Comparison of ENCODE assay signal across 13 cellular contexts in genomic region chr2:208047840-208048239, GRCh38.
"Had no signal": no experiment of that assay in that cellular context is flagged by ENCODE, and none has a peak within 500 bp of the region (broad histone marks: within the 10 kb centered on the region; RNA-seq: fewer than 3 reads in every experiment).

No MANE protein-coding gene starts in this region.

- DNase-seq: activated CD4-positive, CD25-positive, alpha-beta regulatory T cell treated with anti-CD3 and anti-CD28 coated beads, Interleukin-2, amount 50 U/mL, for 72 hours; anterior cingulate cortex; brain microvascular endothelial cell; effector CD8-positive, alpha-beta T cell; head of caudate nucleus; left lung; occipital lobe; psoas muscle; spleen; stimulated activated naive CD8-positive, alpha-beta T cell treated with anti-CD3 and anti-CD28 coated beads, Interleukin-15, amount 100 ng/mL, for 72 hours; upper lobe of left lung had no signal

- H3K36me3 Mint-ChIP-seq: natural killer cell treated with Interleukin-12 subunit alpha and Interleukin-12 subunit beta and Interleukin-15 and Interleukin-18, amount 100 ng/mL, for 72 hours had no signal

- H3K36me3 ChIP-seq: brain microvascular endothelial cell, left lung, spleen, upper lobe of left lung had no signal

- H3K4me3 ChIP-seq: left lung, psoas muscle, spleen, upper lobe of left lung had no signal

- H3K27me3 ChIP-seq: brain microvascular endothelial cell, left lung, spleen, upper lobe of left lung had no signal

- H3K9me3 ChIP-seq: left lung, psoas muscle, spleen, upper lobe of left lung had no signal

- H3K27ac Mint-ChIP-seq: activated T-helper 1 cell treated with anti-CD3 and anti-CD28 coated beads, Interleukin-12 subunit alpha, Interleukin-12 subunit beta, Interleukin-2, Interleukin-4 antibody, amounts not matched to agents 30 ng/mL and 10 ng/mL and 1 ng/mL, durations not matched to agents 14 hours and 24 hours and 36 hours; natural killer cell treated with Interleukin-12 subunit alpha and Interleukin-12 subunit beta and Interleukin-15 and Interleukin-18, amount 100 ng/mL, for 72 hours; stimulated activated naive CD8-positive, alpha-beta T cell treated with anti-CD3 and anti-CD28 coated beads, Interleukin-15, amount 100 ng/mL, for 72 hours had no signal

- H3K27ac ChIP-seq: brain microvascular endothelial cell, left lung, psoas muscle, spleen, upper lobe of left lung had no signal

- H3K9me3 Mint-ChIP-seq: activated T-helper 1 cell treated with anti-CD3 and anti-CD28 coated beads, Interleukin-12 subunit alpha, Interleukin-12 subunit beta, Interleukin-2, Interleukin-4 antibody, amounts not matched to agents 30 ng/mL and 10 ng/mL and 1 ng/mL, durations not matched to agents 14 hours and 24 hours and 36 hours; natural killer cell treated with Interleukin-12 subunit alpha and Interleukin-12 subunit beta and Interleukin-15 and Interleukin-18, amount 100 ng/mL, for 72 hours; stimulated activated naive CD8-positive, alpha-beta T cell treated with anti-CD3 and anti-CD28 coated beads, Interleukin-15, amount 100 ng/mL, for 72 hours had no signal

- H3K4me1 ChIP-seq: left lung, psoas muscle, spleen, upper lobe of left lung had no signal

- H3K4me3 Mint-ChIP-seq: activated T-helper 1 cell treated with anti-CD3 and anti-CD28 coated beads, Interleukin-12 subunit alpha, Interleukin-12 subunit beta, Interleukin-2, Interleukin-4 antibody, amounts not matched to agents 30 ng/mL and 10 ng/mL and 1 ng/mL, durations not matched to agents 14 hours and 24 hours and 36 hours; natural killer cell treated with Interleukin-12 subunit alpha and Interleukin-12 subunit beta and Interleukin-15 and Interleukin-18, amount 100 ng/mL, for 72 hours; stimulated activated naive CD8-positive, alpha-beta T cell treated with anti-CD3 and anti-CD28 coated beads, Interleukin-15, amount 100 ng/mL, for 72 hours had no signal
